9 cellular contexts compared by ENCODE assay signal in genomic region chr3:127738192-127738840, GRCh38.
DNase-seq lines count a peak whose midpoint lies in the region; TF ChIP-seq lines count a peak whose summit lies in the region.
"Had no signal": no experiment of that assay in that cellular context is flagged by ENCODE, and none has a peak within 500 bp of the region (broad histone marks: within the 10 kb centered on the region; RNA-seq: fewer than 3 reads in every experiment).

No MANE protein-coding gene starts in this region.

- H3K27me3 ChIP-seq in tibial artery, result no peaks in the 10 kb centered on the region

- TF ChIP-seq CTCF in tibial artery (IDR thresholded peaks at IDR 0.05), result no peak

- peaks cover 0 to 68% (median 47%) of the 10 kb centered on the region in 4 donors for H3K4me1 ChIP-seq in tibial artery

- DNase-seq in NCI-H82 (lab: John Stamatoyannopoulos, UW) (peak; percentile 48), NCI-H82 treated with DMSO at 0.1 percent for 48 hours (lab: John Stamatoyannopoulos, UW; ENCODE audit: unreplicated experiment) (no peak), astrocyte of the hippocampus (ENCODE audit: low read depth, low spot score) (peak; percentile 50), islet precursor cell (peak; percentile 63), tibial artery (no peak), NCI-H2196 (lab: John Stamatoyannopoulos, UW; ENCODE audit: unreplicated experiment) (no peak), NCI-H1105 treated with DMSO at 0.1 percent for 48 hours (lab: John Stamatoyannopoulos, UW) (no peak), putamen (ENCODE audit: low spot score) (no peak)
- DNase-seq: activated CD8-positive, alpha-beta memory T cell treated with anti-CD3 and anti-CD28 coated beads, Interleukin-2, amount 50 U/mL, for 4 hours had no signal

- no peaks in the 10 kb centered on the region for H3K9me3 ChIP-seq in tibial artery

- intact Hi-C loops in tibial artery (cut with DNase I; ENCODE audit: low total_unique reads), result no loop called here

- H3K4me3 ChIP-seq in tibial artery, result no peak overlapping the region

- peak overlapping the region; percentile 36 to 65 for H3K27ac ChIP-seq in tibial artery

- H3K36me3 ChIP-seq in tibial artery, result no peaks in the 10 kb centered on the region

Comparison
In these comparisons a context has a peak if more than half of its experiments do, and no peak if none do; other contexts are left out.
1. DNase-seq: peak in NCI-H82 (single experiment), astrocyte of the hippocampus (single experiment) and islet precursor cell (single experiment); none in NCI-H82 treated with DMSO at 0.1 percent for 48 hours (single experiment), tibial artery (0 of 2), NCI-H2196 (single experiment), NCI-H1105 treated with DMSO at 0.1 percent for 48 hours (single experiment) and putamen (single experiment).